ENCODE assay signal across 1 cellular context in genomic region chr21:31370281-31370892, GRCh38.
TF ChIP-seq lines count a peak whose summit lies in the region.

No MANE protein-coding gene starts in this region.

TF ChIP-seq in WTC11, 78 proteins besides CTCF, POLR2A, EP300 and RAD21 (continued from another document):
- TF ChIP-seq ARID4B (CRISPR knock-in tag; IDR thresholded peaks at IDR 0.05; ENCODE audit: borderline replicate concordance) (no peak), FOXJ3 (CRISPR knock-in tag; IDR thresholded peaks at IDR 0.05; ENCODE audit: borderline replicate concordance) (no peak), TCF7 (CRISPR knock-in tag; IDR thresholded peaks at IDR 0.05; ENCODE audit: low read depth) (no peak), GABPB1 (CRISPR knock-in tag; IDR thresholded peaks at IDR 0.05) (no peak), FOXP1 (CRISPR knock-in tag; IDR thresholded peaks at IDR 0.05; ENCODE audit: borderline replicate concordance) (no peak), MXD4 (CRISPR knock-in tag; IDR thresholded peaks at IDR 0.05; ENCODE audit: borderline replicate concordance) (no peak), KAT7 (CRISPR knock-in tag; IDR thresholded peaks at IDR 0.05; ENCODE audit: borderline replicate concordance) (no peak), SMAD4 (CRISPR knock-in tag; IDR thresholded peaks at IDR 0.05) (no peak), HMGA2 (CRISPR knock-in tag; IDR thresholded peaks at IDR 0.05) (no peak), CREB1 (CRISPR knock-in tag; IDR thresholded peaks at IDR 0.05) (no peak)
